ENCODE assay signal across 1 cellular context in the genomic region with DNA sequence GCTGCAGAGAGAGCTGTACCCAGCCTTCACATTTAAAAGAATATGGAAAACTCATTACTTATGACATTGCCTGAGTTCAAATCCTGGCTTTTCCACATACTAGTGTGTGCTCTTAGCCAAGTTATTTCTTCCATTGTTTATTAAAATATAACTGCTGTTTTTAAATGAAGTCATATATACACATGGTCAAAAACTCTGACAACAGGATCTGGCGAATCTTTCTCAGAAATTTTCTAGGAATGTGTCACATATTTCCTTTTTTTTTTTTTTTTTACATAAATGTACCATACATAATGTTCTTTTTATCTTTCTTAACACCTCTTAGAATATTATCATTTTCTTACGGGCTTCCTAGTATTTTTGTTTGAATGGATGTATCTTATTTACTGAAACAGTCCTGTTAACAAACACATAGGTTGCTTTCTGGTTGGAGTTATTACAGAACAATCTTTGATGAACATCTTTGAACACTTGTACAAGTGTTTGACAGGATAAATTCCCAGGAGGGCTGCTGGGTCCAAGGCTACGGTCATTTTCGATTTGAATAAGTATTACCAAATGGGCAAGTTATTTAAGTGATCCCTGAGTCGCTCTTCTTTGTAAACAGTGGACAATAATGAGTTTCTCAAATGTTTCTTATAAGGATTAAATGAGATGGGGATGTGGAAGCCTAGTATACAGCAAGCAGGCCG.
TF ChIP-seq lines count a peak whose summit lies in the region.

No MANE protein-coding gene starts in this region.

TF ChIP-seq in HEK293, 187 proteins besides CTCF, POLR2A, EP300 and RAD21:
- TF ChIP-seq ZNF114 (tag by site-specific recombination; IDR thresholded peaks at IDR 0.05), result no peak
- TF ChIP-seq ZNF664 (tag by site-specific recombination; IDR thresholded peaks at IDR 0.05), result peak; percentile 66; the same call in 1 of the 2 replicates
- TF ChIP-seq KLF8 (tag by site-specific recombination; IDR thresholded peaks at IDR 0.05), result no peak
- no peak for TF ChIP-seq TCF7L2 (IDR thresholded peaks at IDR 0.05; ENCODE audit: borderline replicate concordance, low read depth, low read length)
